Comparison of ENCODE assay signal across 14 cellular contexts in the genomic region with DNA sequence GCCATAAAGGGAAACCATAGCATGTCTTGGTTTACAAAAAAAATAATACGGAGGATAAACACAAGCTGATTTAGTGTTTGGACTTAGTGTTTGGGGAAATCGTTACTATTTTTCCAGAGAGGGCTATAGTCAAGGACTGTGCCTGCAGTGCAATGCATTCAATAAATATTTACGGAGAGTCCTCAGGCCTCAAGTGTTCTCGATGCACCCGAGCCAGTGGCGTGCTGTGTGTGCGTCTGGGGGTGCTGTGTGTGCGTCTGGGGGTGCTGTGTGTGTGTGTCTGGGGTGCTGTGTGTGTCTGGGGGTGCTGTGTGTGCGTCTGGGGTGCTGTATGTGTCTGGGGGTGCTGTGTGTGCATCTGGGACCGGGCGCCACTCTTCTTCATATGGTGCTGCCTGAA.
DNase-seq lines count a peak whose midpoint lies in the region; ATAC-seq, FAIRE-seq and TF ChIP-seq lines count a peak whose summit lies in the region.
"Had no signal": no experiment of that assay in that cellular context is flagged by ENCODE, and none has a peak within 500 bp of the region (broad histone marks: within the 10 kb centered on the region; RNA-seq: fewer than 3 reads in every experiment).

No MANE protein-coding gene starts in this region.

- FAIRE-seq in A549 (lab: Jason Lieb, UNC), result no peak

- no TSS peak for BruUV-seq in PC-3 (replicated peaks; lab: Mats Ljungman, UMichigan)

- WGBS in A549 (ENCODE audit: missing lambda C conversion rate), result 71% methylated on average over 10 of the region's 11 CpGs

- no peaks in the 10 kb centered on the region for H3F3A ChIP-seq in PC-3 (ENCODE audit: low read length, unreplicated experiment)

- ATAC-seq in A549 (no peak), GM19438 (IDR thresholded peaks at IDR 0.05; ENCODE audit: low read depth, unreplicated experiment) (peak; percentile 19), PC-3 (no peak), left colon (peak; percentile 15), GM18517 (IDR thresholded peaks at IDR 0.05; ENCODE audit: unreplicated experiment) (no peak)

- H3K27me3 ChIP-seq in PC-3 (ENCODE audit: low read length), result no peaks in the 10 kb centered on the region
- H3K27me3 ChIP-seq: brain microvascular endothelial cell, right atrium auricular region had no signal

- POLR2A ChIA-PET in A549 (lab: Yijun Ruan, JAX) (no interaction called here), PC-3 (lab: Charles Lee; ENCODE audit: unreplicated experiment) (no interaction called here)

- H3K4me1 ChIP-seq in A549 (no peaks in the 10 kb centered on the region), PC-3 (ENCODE audit: insufficient read depth, low read length) (peaks cover 12% of the 10 kb centered on the region)
- H3K4me1 ChIP-seq: HAP-1, right atrium auricular region, tibial nerve had no signal

- H3K9me2 ChIP-seq in PC-3 (replicated peaks; ENCODE audit: low read length), result no peaks in the 10 kb centered on the region

- TF ChIP-seq EP300 in A549 (IDR thresholded peaks at IDR 0.05), result no peak

- H3K79me2 ChIP-seq in PC-3 (ENCODE audit: low read length), result no peaks in the 10 kb centered on the region

- no peak for TF ChIP-seq RAD21 in A549 (conservative IDR thresholded peaks at IDR 0.05 in 1 of 2, IDR thresholded peaks at IDR 0.05 in 1 of 2)

- DNase-seq in A549 (ENCODE audit: low read depth in 1 of 2, low spot score in 1 of 2), result no peak
- DNase-seq in PC-3, result no peak
- DNase-seq in left colon, result peak in 1 of 2 donors; percentile 15
- DNase-seq in Ammon's horn (ENCODE audit: low spot score), result no peak
- DNase-seq in T-helper 9 cell, result no peak
- DNase-seq in pons (ENCODE audit: low spot score), result no peak
- DNase-seq: GDM1 had no signal

- H3K36me3 ChIP-seq in PC-3 (ENCODE audit: low read depth, low read length), result no peaks in the 10 kb centered on the region
- H3K36me3 ChIP-seq: brain microvascular endothelial cell, HAP-1, right atrium auricular region, tibial nerve had no signal

- TF ChIP-seq CTCF in A549 (IDR thresholded peaks at IDR 0.05) (no peak), PC-3 (conservative IDR thresholded peaks at IDR 0.05; ENCODE audit: low read depth, low read length) (no peak)

- H3K9me3 ChIP-seq in A549 (no peaks in the 10 kb centered on the region), PC-3 (ENCODE audit: low read length) (no peaks in the 10 kb centered on the region)
- H3K9me3 ChIP-seq: HAP-1, right atrium auricular region had no signal

- H3K4me2 ChIP-seq in A549 (peak overlapping the region; percentile 31; the same call in 1 of the 3 replicates), PC-3 (ENCODE audit: low read length) (peak overlapping the region; percentile 83)

- no peak for TF ChIP-seq POLR2A in A549 (IDR thresholded peaks at IDR 0.05; ENCODE audit: low read length)

- H3K27ac ChIP-seq in A549 (peak overlapping the region in 1 of 2 experiments; percentile 57; a peak in 1 of 6 replicates), PC-3 (ENCODE audit: low read length) (0 out of 2 replicates have a peak overlapping the region, but pooled peaks have one; percentile 28)
- H3K27ac ChIP-seq: right atrium auricular region, tibial nerve, VCaP had no signal

- H3K4me3 ChIP-seq in A549 (no peak overlapping the region), PC-3 (ENCODE audit: low read length) (peak overlapping the region; percentile 60; the same call in 1 of the 2 replicates)
- H3K4me3 ChIP-seq: HAP-1, right atrium auricular region, tibial nerve had no signal

- H4K20me1 ChIP-seq in PC-3 (ENCODE audit: low read length), result no peaks in the 10 kb centered on the region

- intact Hi-C loops in PC-3 (cut with micrococcal nuclease) (no loop called here), left colon (cut with DNase I, micrococcal nuclease) (loop anchor here in 1 of 2 donors (10.0 kb wide), 1 partner anchor 368 kb away; no protein-coding TSS in a partner anchor)

- CTCF ChIA-PET in A549 (lab: Yijun Ruan, JAX) (interaction anchor here (0.9 to 8.0 kb wide), 7 partner anchors 9 to 407 kb away, joined by 3 to 95 read pairs (median 4); no protein-coding TSS in a partner anchor), PC-3 (lab: Charles Lee) (interaction anchor here (1.0 to 1.2 kb wide), 2 partner anchors 380 to 406 kb away, joined by 3 to 4 read pairs; no protein-coding TSS in a partner anchor)

- H3K9ac ChIP-seq in PC-3 (ENCODE audit: low read length), result no peak overlapping the region

- H2AFZ ChIP-seq in PC-3 (ENCODE audit: low read length), result peak overlapping the region; percentile 86

TF ChIP-seq in A549, 52 proteins besides CTCF, POLR2A, EP300 and RAD21:
- TF ChIP-seq ZC3H11A (IDR thresholded peaks at IDR 0.05), result no peak
- no peak for TF ChIP-seq KDM5A (IDR thresholded peaks at IDR 0.05)
- no peak for TF ChIP-seq MAZ (IDR thresholded peaks at IDR 0.05; ENCODE audit: borderline replicate concordance, low read depth, low read length)
- TF ChIP-seq, protein P1, sequence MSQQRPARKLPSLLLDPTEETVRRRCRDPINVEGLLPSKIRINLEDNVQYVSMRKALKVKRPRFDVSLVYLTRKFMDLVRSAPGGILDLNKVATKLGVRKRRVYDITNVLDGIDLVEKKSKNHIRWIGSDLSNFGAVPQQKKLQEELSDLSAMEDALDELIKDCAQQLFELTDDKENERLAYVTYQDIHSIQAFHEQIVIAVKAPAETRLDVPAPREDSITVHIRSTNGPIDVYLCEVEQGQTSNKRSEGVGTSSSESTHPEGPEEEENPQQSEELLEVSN (IDR thresholded peaks at IDR 0.05; ENCODE audit: borderline replicate concordance, low read depth), result no peak
- no peak for TF ChIP-seq CEBPB (IDR thresholded peaks at IDR 0.05)
- TF ChIP-seq FOXS1 (CRISPR knock-in tag; IDR thresholded peaks at IDR 0.05), result no peak
- no peak for TF ChIP-seq BHLHE40 (IDR thresholded peaks at IDR 0.05; ENCODE audit: low read depth, low read length)
- no peak for TF ChIP-seq HOXB13 (CRISPR knock-in tag; IDR thresholded peaks at IDR 0.05; ENCODE audit: low read depth)
- TF ChIP-seq GATA3 (IDR thresholded peaks at IDR 0.05; ENCODE audit: borderline replicate concordance), result no peak
- no peak for TF ChIP-seq HEYL (CRISPR knock-in tag; IDR thresholded peaks at IDR 0.05)
- TF ChIP-seq NFE2L2 (conservative IDR thresholded peaks at IDR 0.05; ENCODE audit: low read length), result no peak
- TF ChIP-seq JUNB (IDR thresholded peaks at IDR 0.05), result no peak
- TF ChIP-seq RFX5 (IDR thresholded peaks at IDR 0.05), result no peak

Comparison
In these comparisons a context has a peak if more than half of its experiments do, and no peak if none do; other contexts are left out.
1. ATAC-seq: peak in GM19438 (single experiment) and left colon (single experiment); none in A549 (0 of 2), PC-3 (single experiment) and GM18517 (single experiment).